ENCODE assay signal across 31 cellular contexts in genomic region chr11:130601764-130602163, GRCh38.
DNase-seq lines count a peak whose midpoint lies in the region; ATAC-seq, FAIRE-seq and TF ChIP-seq lines count a peak whose summit lies in the region.
"Had no signal": no experiment of that assay in that cellular context is flagged by ENCODE, and none has a peak within 500 bp of the region (broad histone marks: within the 10 kb centered on the region; RNA-seq: fewer than 3 reads in every experiment).

No MANE protein-coding gene starts in this region.

- H3K27ac ChIP-seq in breast epithelium (peak overlapping the region; percentile 50 to 71), mammary epithelial cell (ENCODE audit: insufficient read depth, low read depth, low read length) (no peak overlapping the region), H1 (ENCODE audit: low read depth, low read length) (no peak overlapping the region), mesendoderm (ENCODE audit: low read depth, low read length) (no peak overlapping the region), tibial nerve (peak overlapping the region in 3 of 4 donors; percentile 23 to 76 (median 70)), testis (no peak overlapping the region)
- H3K27ac ChIP-seq: 22Rv1, parathyroid adenoma, thyroid gland had no signal

- ATAC-seq in GM18498 (IDR thresholded peaks at IDR 0.05; ENCODE audit: unreplicated experiment) = no peak
- ATAC-seq: activated CD8-positive, alpha-beta T cell treated with anti-CD3 and anti-CD28 coated beads, Interleukin-2, amount 10 ng/mL, durations not matched to agents 7 days and 5 days; HCT116; HepG2 had no signal

- no peaks in the 10 kb centered on the region for H4K20me1 ChIP-seq in mammary epithelial cell (ENCODE audit: insufficient read depth, low read length)
- H4K20me1 ChIP-seq in H1 (replicated peaks in 1 of 2; ENCODE audit: control insufficient read depth in 1 of 2, insufficient read depth in 2 of 2, low read length in 2 of 2) = no peaks in the 10 kb centered on the region

- H3K4me3 ChIP-seq in breast epithelium = no peak overlapping the region
- H3K4me3 ChIP-seq in mammary epithelial cell (replicated peaks in 1 of 3; ENCODE audit: insufficient read depth in 1 of 3, low read depth in 2 of 3, low read length in 3 of 3) = no peak overlapping the region
- H3K4me3 ChIP-seq in H1 (ENCODE audit: extremely low read depth in 1 of 4, insufficient read depth in 2 of 4, low read depth in 3 of 4, low read length in 4 of 4) = no peak overlapping the region
- no peak overlapping the region for H3K4me3 ChIP-seq in mesendoderm (ENCODE audit: low read length)
- H3K4me3 ChIP-seq in tibial nerve = no peak overlapping the region
- no peak overlapping the region for H3K4me3 ChIP-seq in testis
- H3K4me3 ChIP-seq: lung, spleen, thyroid gland had no signal

- no peak for FAIRE-seq in H1 (lab: Jason Lieb, UNC)
- FAIRE-seq: HepG2, kidney had no signal

- DNase-seq in breast epithelium (ENCODE audit: low spot score in 2 of 2) (no peak), mammary epithelial cell (no peak), H1 (ENCODE audit: low read depth in 1 of 2, low spot score in 2 of 2) (peak in 1 of 2 experiments; percentile 24), mesendoderm (no peak), tibial nerve (ENCODE audit: low spot score in 2 of 2) (no peak), testis (no peak)
- no peak for DNase-seq in activated CD4-positive, alpha-beta T cell treated with anti-CD3 and anti-CD28 coated beads, Interleukin-2, amount 10 ng/mL, durations not matched to agents 24 days and 14 days
- DNase-seq: activated CD4-positive, alpha-beta T cell treated with anti-CD3 and anti-CD28 coated beads for 1 hour; activated CD8-positive, alpha-beta T cell treated with anti-CD3 and anti-CD28 coated beads, Interleukin-2, amount 10 ng/mL, durations not matched to agents 7 days and 5 days; DMS153; glutamatergic neuron; Kasumi-1; NCI-H1417 treated with DMSO at 0.1 percent for 48 hours; NCI-H2081; NCI-H2227 treated with DMSO at 0.1 percent for 48 hours; NCI-H526; spleen; stimulated activated CD4-positive, alpha-beta T cell treated with anti-CD3 and anti-CD28 coated beads, Interleukin-2, amount 100 ng/mL, for 24 hours; stimulated activated CD8-positive, alpha-beta memory T cell treated with anti-CD3 and anti-CD28 coated beads, Interleukin-4, amount 100 ng/mL, for 48 hours had no signal

- H3K79me1 ChIP-seq in H1 (ENCODE audit: low read depth, low read length) (no peaks in the 10 kb centered on the region), mesendoderm (ENCODE audit: low read length) (no peaks in the 10 kb centered on the region)

- H2BK12ac ChIP-seq in H1 (ENCODE audit: low read depth, low read length) = peak overlapping the region; percentile 99

- H3K9ac ChIP-seq in mammary epithelial cell (ENCODE audit: insufficient read depth, low read length) (no peak overlapping the region), H1 (replicated peaks in 1 of 4; ENCODE audit: extremely low read depth in 1 of 4, low read depth in 3 of 4, low read length in 3 of 4) (no peak overlapping the region), mesendoderm (ENCODE audit: low read length) (no peak overlapping the region)
- H3K9ac ChIP-seq: parathyroid adenoma had no signal

- H2AK5ac ChIP-seq in H1 (ENCODE audit: low read depth, low read length) = peak overlapping the region; percentile 13
- peak overlapping the region; percentile 28 for H2AK5ac ChIP-seq in mesendoderm (ENCODE audit: low read length)

- no peak for TF ChIP-seq RAD21 in H1 (IDR thresholded peaks at IDR 0.05 in 1 of 2, conservative IDR thresholded peaks at IDR 0.05 in 1 of 2; ENCODE audit: low read depth in 2 of 2, low read length in 2 of 2)

- peak overlapping the region; percentile 81 for H4K91ac ChIP-seq in H1 (replicated peaks; ENCODE audit: insufficient read length, low read length)

- H3K27ac Mint-ChIP-seq in activated CD4-positive, alpha-beta T cell treated with anti-CD3 and anti-CD28 coated beads, Interleukin-2, amount 10 ng/mL, durations not matched to agents 24 days and 14 days = no peak overlapping the region
- H3K27ac Mint-ChIP-seq: activated CD8-positive, alpha-beta T cell treated with anti-CD3 and anti-CD28 coated beads, Interleukin-2, amount 10 ng/mL, durations not matched to agents 7 days and 5 days; activated naive CD4-positive, alpha-beta T cell treated with anti-CD3 and anti-CD28 coated beads, Interleukin-2, amount 50 U/mL, for 24 hours; activated T-helper 2 cell treated with anti-CD3 and anti-CD28 coated beads, Interferon-gamma antibody, Interleukin-2, Interleukin-4, amounts not matched to agents 10 μg/mL and 5 μg/mL and 100 μg/mL, durations not matched to agents 14 hours and 24 hours and 36 hours; stimulated activated naive CD8-positive, alpha-beta T cell treated with anti-CD3 and anti-CD28 coated beads, Interleukin-15, Interleukin-2, amounts not matched to agents 100 ng/mL and 50 ng/mL, for 24 hours had no signal

- peaks cover 2% of the 10 kb centered on the region; the same call in 1 of the 2 replicates for H3K23me2 ChIP-seq in H1 (ENCODE audit: low read depth, low read length)

- H4K5ac ChIP-seq in H1 (ENCODE audit: insufficient read length, low read depth, low read length) (no peak overlapping the region), mesendoderm (ENCODE audit: low read length) (no peak overlapping the region)

- H3K27me3 Mint-ChIP-seq in activated CD4-positive, alpha-beta T cell treated with anti-CD3 and anti-CD28 coated beads, Interleukin-2, amount 10 ng/mL, durations not matched to agents 24 days and 14 days = no peaks in the 10 kb centered on the region
- H3K27me3 Mint-ChIP-seq: activated naive CD4-positive, alpha-beta T cell treated with anti-CD3 and anti-CD28 coated beads, Interleukin-2, amount 50 U/mL, for 24 hours; stimulated activated naive CD8-positive, alpha-beta T cell treated with anti-CD3 and anti-CD28 coated beads, Interleukin-15, Interleukin-2, amounts not matched to agents 100 ng/mL and 50 ng/mL, for 24 hours had no signal

- H3K27me3 ChIP-seq in breast epithelium (no peaks in the 10 kb centered on the region), mammary epithelial cell (ENCODE audit: insufficient read depth, low read length) (no peaks in the 10 kb centered on the region), H1 (replicated peaks in 1 of 4; ENCODE audit: control insufficient read depth in 3 of 4, extremely low read depth in 1 of 4, insufficient read depth in 3 of 4, low read length in 3 of 4) (0 out of 7 replicates have a peak, but pooled peaks cover 0 to 2% (median 0%) of the 10 kb centered on the region in 4 experiments), mesendoderm (ENCODE audit: insufficient read depth, low read length, poor library complexity) (no peaks in the 10 kb centered on the region), tibial nerve (no peaks in the 10 kb centered on the region), testis (no peaks in the 10 kb centered on the region)
- H3K27me3 ChIP-seq: thyroid gland had no signal

- H3K79me2 ChIP-seq in mammary epithelial cell (ENCODE audit: insufficient read depth, low read length) (no peaks in the 10 kb centered on the region), H1 (ENCODE audit: control insufficient read depth in 1 of 2, insufficient read depth in 2 of 2, low read length in 2 of 2) (no peaks in the 10 kb centered on the region), mesendoderm (ENCODE audit: control insufficient read depth, insufficient read depth, low read length) (no peaks in the 10 kb centered on the region)
- H3K79me2 ChIP-seq: parathyroid adenoma had no signal

- H3K4ac ChIP-seq in H1 (replicated peaks; ENCODE audit: insufficient read length, low read depth, low read length) (no peak overlapping the region), mesendoderm (ENCODE audit: low read depth, low read length) (peak overlapping the region; percentile 63)

- H3K9me3 ChIP-seq in breast epithelium = no peaks in the 10 kb centered on the region
- H3K9me3 ChIP-seq in mammary epithelial cell (replicated peaks; ENCODE audit: insufficient read depth, low read length) = no peaks in the 10 kb centered on the region
- peaks cover 6% of the 10 kb centered on the region in 2 experiments; a peak in 3 of 4 replicates for H3K9me3 ChIP-seq in H1 (ENCODE audit: insufficient read depth in 2 of 2, low read depth in 1 of 2, low read length in 1 of 2)
- H3K9me3 ChIP-seq in tibial nerve = no peaks in the 10 kb centered on the region
- no peaks in the 10 kb centered on the region for H3K9me3 ChIP-seq in testis
- H3K9me3 ChIP-seq: spleen, thyroid gland had no signal

- CTCF ChIA-PET in mammary epithelial cell (lab: Charles Lee; ENCODE audit: low non-redundant PET) = no interaction called here
- CTCF ChIA-PET in H1 (lab: Charles Lee; ENCODE audit: partially characterized antibody) = interaction anchor here (0.9 to 1.7 kb wide), 2 partner anchors 15 to 167 kb away, joined by 3 to 8 read pairs; no protein-coding TSS in a partner anchor

- H3K36me3 ChIP-seq in breast epithelium = no peaks in the 10 kb centered on the region
- H3K36me3 ChIP-seq in mammary epithelial cell (ENCODE audit: insufficient read depth, low read length) = no peaks in the 10 kb centered on the region
- no peaks in the 10 kb centered on the region for H3K36me3 ChIP-seq in H1 (ENCODE audit: control insufficient read depth in 2 of 4, insufficient read depth in 4 of 4, low read length in 3 of 4)
- H3K36me3 ChIP-seq in mesendoderm (ENCODE audit: control insufficient read depth, insufficient read depth, low read length) = no peaks in the 10 kb centered on the region
- H3K36me3 ChIP-seq in tibial nerve = no peaks in the 10 kb centered on the region
- H3K36me3 ChIP-seq in testis (ENCODE audit: low read depth, missing control alignments) = no peaks in the 10 kb centered on the region
- H3K36me3 ChIP-seq: spleen, thyroid gland had no signal

- H2BK5ac ChIP-seq in H1 (ENCODE audit: low read depth, low read length) = peak overlapping the region; percentile 57; the same call in 1 of the 2 replicates
- peak overlapping the region; percentile 1 for H2BK5ac ChIP-seq in mesendoderm (ENCODE audit: low read length)

- TF ChIP-seq POLR2A in breast epithelium (IDR thresholded peaks at IDR 0.05) = no peak
- TF ChIP-seq POLR2A in H1 (IDR thresholded peaks at IDR 0.05; ENCODE audit: control extremely low read depth in 1 of 2, low read depth in 2 of 2, low read length in 2 of 2) = no peak
- TF ChIP-seq POLR2A in tibial nerve (IDR thresholded peaks at IDR 0.05) = no peak
- TF ChIP-seq POLR2A in testis (IDR thresholded peaks at IDR 0.05) = no peak

- H3K23ac ChIP-seq in H1 (ENCODE audit: insufficient read length) (no peak overlapping the region), mesendoderm (ENCODE audit: low read length) (no peak overlapping the region)

- no peak overlapping the region for H3K4me3 Mint-ChIP-seq in activated CD4-positive, alpha-beta T cell treated with anti-CD3 and anti-CD28 coated beads, Interleukin-2, amount 10 ng/mL, durations not matched to agents 24 days and 14 days
- H3K4me3 Mint-ChIP-seq: activated CD8-positive, alpha-beta T cell treated with anti-CD3 and anti-CD28 coated beads, Interleukin-2, amount 10 ng/mL, durations not matched to agents 7 days and 5 days; activated naive CD4-positive, alpha-beta T cell treated with anti-CD3 and anti-CD28 coated beads, Interleukin-2, amount 50 U/mL, for 24 hours; neural crest cell; stimulated activated naive CD8-positive, alpha-beta T cell treated with anti-CD3 and anti-CD28 coated beads, Interleukin-15, Interleukin-2, amounts not matched to agents 100 ng/mL and 50 ng/mL, for 24 hours had no signal

- no peaks in the 10 kb centered on the region for H3K9me3 Mint-ChIP-seq in activated CD4-positive, alpha-beta T cell treated with anti-CD3 and anti-CD28 coated beads, Interleukin-2, amount 10 ng/mL, durations not matched to agents 24 days and 14 days
- H3K9me3 Mint-ChIP-seq: activated naive CD4-positive, alpha-beta T cell treated with anti-CD3 and anti-CD28 coated beads, Interleukin-2, amount 50 U/mL, for 24 hours; activated T-helper 2 cell treated with anti-CD3 and anti-CD28 coated beads, Interferon-gamma antibody, Interleukin-2, Interleukin-4, amounts not matched to agents 10 μg/mL and 5 μg/mL and 100 μg/mL, durations not matched to agents 14 hours and 24 hours and 36 hours had no signal

- H4K8ac ChIP-seq in H1 (ENCODE audit: extremely low read depth, insufficient read depth, low read length) (no peak overlapping the region), mesendoderm (ENCODE audit: low read depth, low read length) (no peak overlapping the region)

- TF ChIP-seq CTCF in breast epithelium (IDR thresholded peaks at IDR 0.05) = no peak
- no peak for TF ChIP-seq CTCF in mammary epithelial cell (conservative IDR thresholded peaks at IDR 0.05 in 1 of 2, IDR thresholded peaks at IDR 0.05 in 1 of 2; ENCODE audit: extremely low read depth in 1 of 2, insufficient read depth in 1 of 2, low read depth in 1 of 2, low read length in 2 of 2)
- no peak for TF ChIP-seq CTCF in H1 (IDR thresholded peaks at IDR 0.05; ENCODE audit: control extremely low read depth in 1 of 3, insufficient read depth in 1 of 3, low read depth in 1 of 3, low read length in 3 of 3)
- no peak for TF ChIP-seq CTCF in tibial nerve (IDR thresholded peaks at IDR 0.05)
- no peak for TF ChIP-seq CTCF in testis (IDR thresholded peaks at IDR 0.05)

- no peak for TF ChIP-seq EP300 in H1 (IDR thresholded peaks at IDR 0.05; ENCODE audit: borderline replicate concordance in 1 of 2, low read depth in 2 of 2, low read length in 2 of 2)
- TF ChIP-seq EP300 in tibial nerve (IDR thresholded peaks at IDR 0.05) = no peak

- no TSS peak for BruUV-seq in mammary epithelial cell (replicated peaks; lab: Mats Ljungman, UMichigan)

- H3K4me2 ChIP-seq in mammary epithelial cell (ENCODE audit: insufficient read depth, low read depth, low read length) = no peak overlapping the region
- H3K4me2 ChIP-seq in H1 (ENCODE audit: insufficient read depth in 1 of 2, low read depth in 2 of 2, low read length in 2 of 2) = 0 out of 4 replicates have a peak overlapping the region, but pooled peaks of 1 of the 2 experiments have one; percentile 22
- no peak overlapping the region for H3K4me2 ChIP-seq in mesendoderm (ENCODE audit: low read length)

- H3K56ac ChIP-seq in H1 (replicated peaks; ENCODE audit: insufficient read length, low read depth, low read length) (no peak overlapping the region), mesendoderm (ENCODE audit: low read length) (peak overlapping the region; percentile 60)

- no peak overlapping the region for H3K14ac ChIP-seq in H1 (ENCODE audit: insufficient read length)

- H3K4me1 ChIP-seq in breast epithelium (no peaks in the 10 kb centered on the region), mammary epithelial cell (ENCODE audit: insufficient read depth, low read length) (no peaks in the 10 kb centered on the region), H1 (replicated peaks in 1 of 4; ENCODE audit: control insufficient read depth in 3 of 4, insufficient read depth in 4 of 4, low read length in 3 of 4) (peaks cover 0 to 17% (median 3%) of the 10 kb centered on the region in 4 experiments; a peak in 5 of 7 replicates), mesendoderm (ENCODE audit: control insufficient read depth, low read depth, low read length) (peaks cover 1% of the 10 kb centered on the region), tibial nerve (peaks cover 0 to 51% (median 13%) of the 10 kb centered on the region in 4 donors), testis (peaks cover 5% of the 10 kb centered on the region)

- peak overlapping the region; percentile 83; the same call in 1 of the 2 replicates for H2BK20ac ChIP-seq in H1 (ENCODE audit: low read length)

- no peaks in the 10 kb centered on the region for H3K36me3 Mint-ChIP-seq in activated CD4-positive, alpha-beta T cell treated with anti-CD3 and anti-CD28 coated beads, Interleukin-2, amount 10 ng/mL, durations not matched to agents 24 days and 14 days (ENCODE audit: low read depth)
- H3K36me3 Mint-ChIP-seq: activated naive CD4-positive, alpha-beta T cell treated with anti-CD3 and anti-CD28 coated beads, Interleukin-2, amount 50 U/mL, for 24 hours had no signal

- peak overlapping the region; percentile 92; the same call in 1 of the 2 replicates for H2BK15ac ChIP-seq in H1 (ENCODE audit: low read length)
- no peak overlapping the region for H2BK15ac ChIP-seq in mesendoderm (replicated peaks; ENCODE audit: low read depth)

- peak overlapping the region; percentile 25 for H2BK120ac ChIP-seq in H1 (replicated peaks; ENCODE audit: low read depth, low read length)
- H2BK120ac ChIP-seq in mesendoderm (ENCODE audit: low read depth, low read length) = no peak overlapping the region

- no peak overlapping the region for H3K18ac ChIP-seq in H1 (ENCODE audit: extremely low read depth, low read length)
- peak overlapping the region; percentile 6 for H3K18ac ChIP-seq in mesendoderm (ENCODE audit: low read length)

- in situ Hi-C loops in mammary epithelial cell (cut with MboI; ENCODE audit: low sequenced_read_pairs in 2 of 2) = no loop called here

- dilution Hi-C loops in mammary epithelial cell (cut with HindIII; ENCODE audit: low sequenced_read_pairs) = loop anchor here (5.0 kb wide), 1 partner anchor 36 kb away; no protein-coding TSS in a partner anchor

- no peaks in the 10 kb centered on the region for H3K4me1 Mint-ChIP-seq in activated CD4-positive, alpha-beta T cell treated with anti-CD3 and anti-CD28 coated beads, Interleukin-2, amount 10 ng/mL, durations not matched to agents 24 days and 14 days
- H3K4me1 Mint-ChIP-seq: activated naive CD4-positive, alpha-beta T cell treated with anti-CD3 and anti-CD28 coated beads, Interleukin-2, amount 50 U/mL, for 24 hours had no signal

- POLR2A ChIA-PET in H1 (lab: Charles Lee; ENCODE audit: partially characterized antibody) = no interaction called here

- 96% methylated on average over 9 of the region's 14 CpGs for WGBS in mammary epithelial cell (ENCODE audit: low coverage, missing lambda C conversion rate)
- 96% methylated on average over 14 of the region's 14 CpGs; no CpG with 5 or more reads in 1 of the 2 experiments for whole genome bisulfite sequencing in H1 (ENCODE audit: extremely low coverage in 1 of 2, insufficient coverage in 1 of 2, insufficient read length in 1 of 2, insufficient replicate concordance in 2 of 2, low coverage in 1 of 2, low lambda C conversion rate in 2 of 2, missing lambda C conversion rate in 1 of 2), 2 experiments
- WGBS in mesendoderm (ENCODE audit: extremely low coverage, insufficient coverage, low lambda C conversion rate) = no CpG with 5 or more reads among the region's 14 CpGs
- 95 to 98% methylated on average over 12 to 14 of the region's 14 CpGs for WGBS in tibial nerve, 2 donors
- WGBS in testis, 2 donors = 83 to 90% methylated on average over 9 to 14 of the region's 14 CpGs

- H2AFZ ChIP-seq in mammary epithelial cell (ENCODE audit: low read depth, low read length) (no peak overlapping the region), H1 (ENCODE audit: low read length) (no peak overlapping the region)
- H2AFZ ChIP-seq: parathyroid adenoma had no signal

- intact Hi-C loops in breast epithelium (cut with DNase I; ENCODE audit: low total_unique reads) (no loop called here), mammary epithelial cell (cut with micrococcal nuclease) (no loop called here), testis (cut with DNase I; ENCODE audit: low total_unique reads) (loop anchor here (10.0 kb wide), 1 partner anchor 77 kb away; no protein-coding TSS in a partner anchor)
- intact Hi-C loops in activated CD4-positive, alpha-beta T cell treated with anti-CD3 and anti-CD28 coated beads, Interleukin-2, amount 10 ng/mL, durations not matched to agents 24 days and 14 days (cut with micrococcal nuclease) = no loop called here

Comparison
In these comparisons a context has a peak if more than half of its experiments do, and no peak if none do; other contexts are left out.
1. H3K27ac ChIP-seq: peak in breast epithelium (2 of 2) and tibial nerve (3 of 4); none in mammary epithelial cell (single experiment), H1 (single experiment), mesendoderm (single experiment) and testis (0 of 2).